In the genomic region with DNA sequence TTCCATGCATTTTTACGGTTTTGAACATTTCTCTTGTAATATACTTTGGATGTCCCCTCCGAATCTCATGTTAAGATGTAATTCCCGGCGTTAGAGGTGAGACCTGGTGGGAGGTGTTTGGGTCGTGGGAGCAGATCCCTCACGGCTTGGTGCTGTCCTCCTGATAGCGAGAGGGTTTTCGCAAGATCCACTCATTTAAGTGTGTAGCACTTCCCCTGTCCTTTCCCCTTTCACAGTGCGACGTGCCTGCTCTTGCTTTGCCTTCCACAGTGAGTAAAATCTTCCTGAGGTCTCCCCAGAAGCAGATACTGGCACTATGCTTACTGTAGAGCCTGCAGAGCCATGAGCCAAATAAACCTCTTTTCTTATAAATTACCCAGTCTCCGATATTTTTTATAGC, we compare ENCODE assay signal across 27 cellular contexts. TPM values are rescaled to one million over a fixed set of nuclear protein-coding genes. Genes with fewer than 3 reads are reported as not detected.
DNase-seq lines count a peak whose midpoint lies in the region; ATAC-seq, FAIRE-seq and TF ChIP-seq lines count a peak whose summit lies in the region.
"Had no signal": no experiment of that assay in that cellular context is flagged by ENCODE, and none has a peak within 500 bp of the region (broad histone marks: within the 10 kb centered on the region; RNA-seq: fewer than 3 reads in every experiment).

No MANE protein-coding gene starts in this region.

- no peak for TF ChIP-seq CTCF in lower lobe of right lung (IDR thresholded peaks at IDR 0.05)
- no peak for TF ChIP-seq CTCF in mammary epithelial cell (conservative IDR thresholded peaks at IDR 0.05 in 1 of 2, IDR thresholded peaks at IDR 0.05 in 1 of 2; ENCODE audit: extremely low read depth in 1 of 2, insufficient read depth in 1 of 2, low read depth in 1 of 2, low read length in 2 of 2)
- no peak for TF ChIP-seq CTCF in D721Med (IDR thresholded peaks at IDR 0.05; ENCODE audit: insufficient read depth, missing control alignments)

- H3K4me1 ChIP-seq in lower lobe of right lung (no peaks in the 10 kb centered on the region), mammary epithelial cell (ENCODE audit: insufficient read depth, low read length) (no peaks in the 10 kb centered on the region)
- H3K4me1 ChIP-seq: colonic mucosa, SJSA1 had no signal

- FAIRE-seq in D721Med (lab: Jason Lieb, UNC) = no peak
- FAIRE-seq: G401.6 had no signal

- no peaks in the 10 kb centered on the region for H3K36me3 ChIP-seq in lower lobe of right lung
- H3K36me3 ChIP-seq in mammary epithelial cell (ENCODE audit: insufficient read depth, low read length) = no peaks in the 10 kb centered on the region
- H3K36me3 ChIP-seq: brain microvascular endothelial cell, colonic mucosa, SJSA1 had no signal

- no TSS peak for BruUV-seq in mammary epithelial cell (replicated peaks; lab: Mats Ljungman, UMichigan)

- in situ Hi-C loops in mammary epithelial cell (cut with MboI; ENCODE audit: low sequenced_read_pairs in 2 of 2) = no loop called here

- no peaks in the 10 kb centered on the region for H3K79me2 ChIP-seq in mammary epithelial cell (ENCODE audit: insufficient read depth, low read length)

- peak overlapping the region; percentile 32 for H3K4me3 Mint-ChIP-seq in activated naive CD4-positive, alpha-beta T cell treated with anti-CD3 and anti-CD28 coated beads, Interleukin-2, amount 50 U/mL, for 24 hours
- no peak overlapping the region for H3K4me3 Mint-ChIP-seq in activated naive CD4-positive, alpha-beta T cell treated with anti-CD3 and anti-CD28 coated beads for 36 hours
- H3K4me3 Mint-ChIP-seq: stimulated activated naive CD8-positive, alpha-beta T cell treated with anti-CD3 and anti-CD28 coated beads, Interleukin-15, amount 100 ng/mL, for 72 hours; type B pancreatic cell had no signal

- intact Hi-C loops in activated naive CD4-positive, alpha-beta T cell treated with anti-CD3 and anti-CD28 coated beads for 36 hours (cut with micrococcal nuclease) = no loop called here
- intact Hi-C loops in lower lobe of right lung (cut with DNase I) (no loop called here), mammary epithelial cell (cut with micrococcal nuclease) (no loop called here)

- no peaks in the 10 kb centered on the region for H3K4me1 Mint-ChIP-seq in activated naive CD4-positive, alpha-beta T cell treated with anti-CD3 and anti-CD28 coated beads, Interleukin-2, amount 50 U/mL, for 24 hours
- H3K4me1 Mint-ChIP-seq in activated naive CD4-positive, alpha-beta T cell treated with anti-CD3 and anti-CD28 coated beads for 36 hours (ENCODE audit: low read depth) = no peaks in the 10 kb centered on the region
- H3K4me1 Mint-ChIP-seq: stimulated activated naive CD8-positive, alpha-beta T cell treated with anti-CD3 and anti-CD28 coated beads, Interleukin-15, amount 100 ng/mL, for 72 hours had no signal

- no peak overlapping the region for H3K9ac ChIP-seq in mammary epithelial cell (ENCODE audit: insufficient read depth, low read length)

- peaks cover 3% of the 10 kb centered on the region for H3K27me3 Mint-ChIP-seq in activated naive CD4-positive, alpha-beta T cell treated with anti-CD3 and anti-CD28 coated beads, Interleukin-2, amount 50 U/mL, for 24 hours
- H3K27me3 Mint-ChIP-seq in activated naive CD4-positive, alpha-beta T cell treated with anti-CD3 and anti-CD28 coated beads for 36 hours (ENCODE audit: low read depth) = peaks cover 3% of the 10 kb centered on the region
- H3K27me3 Mint-ChIP-seq: stimulated activated naive CD8-positive, alpha-beta T cell treated with anti-CD3 and anti-CD28 coated beads, Interleukin-15, amount 100 ng/mL, for 72 hours; type B pancreatic cell had no signal

- CTCF ChIA-PET in activated naive CD4-positive, alpha-beta T cell treated with anti-CD3 and anti-CD28 coated beads for 36 hours (lab: Charles Lee) = no interaction called here
- CTCF ChIA-PET in mammary epithelial cell (lab: Charles Lee; ENCODE audit: low non-redundant PET) = no interaction called here

- H3K4me2 ChIP-seq in mammary epithelial cell (ENCODE audit: insufficient read depth, low read depth, low read length) = no peak overlapping the region

- WGBS in mammary epithelial cell (ENCODE audit: low coverage, missing lambda C conversion rate) = 74% methylated on average over 11 of the region's 11 CpGs

- H3K27me3 ChIP-seq in lower lobe of right lung (ENCODE audit: low read depth) (no peaks in the 10 kb centered on the region), mammary epithelial cell (ENCODE audit: insufficient read depth, low read length) (no peaks in the 10 kb centered on the region)
- H3K27me3 ChIP-seq: brain microvascular endothelial cell, colonic mucosa, SJSA1 had no signal

- H2AFZ ChIP-seq in mammary epithelial cell (ENCODE audit: low read depth, low read length) = no peak overlapping the region

- H3K4me3 ChIP-seq in lower lobe of right lung (peak overlapping the region; percentile 24), mammary epithelial cell (replicated peaks in 1 of 3; ENCODE audit: insufficient read depth in 1 of 3, low read depth in 2 of 3, low read length in 3 of 3) (no peak overlapping the region)
- H3K4me3 ChIP-seq: colonic mucosa, lung, SJSA1 had no signal

- H4K20me1 ChIP-seq in mammary epithelial cell (ENCODE audit: insufficient read depth, low read length) = no peaks in the 10 kb centered on the region

- dilution Hi-C loops in mammary epithelial cell (cut with HindIII; ENCODE audit: low sequenced_read_pairs) = no loop called here

- no peaks in the 10 kb centered on the region for H3K36me3 Mint-ChIP-seq in activated naive CD4-positive, alpha-beta T cell treated with anti-CD3 and anti-CD28 coated beads, Interleukin-2, amount 50 U/mL, for 24 hours
- no peaks in the 10 kb centered on the region for H3K36me3 Mint-ChIP-seq in activated naive CD4-positive, alpha-beta T cell treated with anti-CD3 and anti-CD28 coated beads for 36 hours (ENCODE audit: low read depth)
- H3K36me3 Mint-ChIP-seq: type B pancreatic cell had no signal

- H3K27ac Mint-ChIP-seq in activated naive CD4-positive, alpha-beta T cell treated with anti-CD3 and anti-CD28 coated beads, Interleukin-2, amount 50 U/mL, for 24 hours = no peak overlapping the region
- no peak overlapping the region for H3K27ac Mint-ChIP-seq in activated naive CD4-positive, alpha-beta T cell treated with anti-CD3 and anti-CD28 coated beads for 36 hours
- H3K27ac Mint-ChIP-seq: stimulated activated naive CD8-positive, alpha-beta T cell treated with anti-CD3 and anti-CD28 coated beads, Interleukin-15, amount 100 ng/mL, for 72 hours; type B pancreatic cell had no signal

- H3K9me3 ChIP-seq in lower lobe of right lung (no peaks in the 10 kb centered on the region), mammary epithelial cell (replicated peaks; ENCODE audit: insufficient read depth, low read length) (no peaks in the 10 kb centered on the region)
- H3K9me3 ChIP-seq: colonic mucosa, SJSA1 had no signal

- peaks cover 4% of the 10 kb centered on the region for H3K9me3 Mint-ChIP-seq in activated naive CD4-positive, alpha-beta T cell treated with anti-CD3 and anti-CD28 coated beads, Interleukin-2, amount 50 U/mL, for 24 hours
- peaks cover 1% of the 10 kb centered on the region for H3K9me3 Mint-ChIP-seq in activated naive CD4-positive, alpha-beta T cell treated with anti-CD3 and anti-CD28 coated beads for 36 hours
- H3K9me3 Mint-ChIP-seq: stimulated activated naive CD8-positive, alpha-beta T cell treated with anti-CD3 and anti-CD28 coated beads, Interleukin-15, amount 100 ng/mL, for 72 hours had no signal

- peak in 1 of 2 donors; percentile 51 for ATAC-seq in lower lobe of right lung
- ATAC-seq in GM18868 (IDR thresholded peaks at IDR 0.05; ENCODE audit: unreplicated experiment) = no peak
- ATAC-seq: naive thymus-derived CD8-positive, alpha-beta T cell; stimulated activated naive CD8-positive, alpha-beta T cell treated with anti-CD3 and anti-CD28 coated beads, Interleukin-15, amount 100 ng/mL, for 72 hours had no signal

- H3K27ac ChIP-seq in lower lobe of right lung (peak overlapping the region; percentile 28), mammary epithelial cell (ENCODE audit: insufficient read depth, low read depth, low read length) (no peak overlapping the region)
- H3K27ac ChIP-seq: brain microvascular endothelial cell, colonic mucosa, SJSA1 had no signal

- no peak for DNase-seq in activated naive CD4-positive, alpha-beta T cell treated with anti-CD3 and anti-CD28 coated beads for 36 hours
- DNase-seq in SIG-M5 (lab: John Stamatoyannopoulos, UW) (peak; percentile 10), lower lobe of right lung (no peak), mammary epithelial cell (no peak), D721Med (ENCODE audit: insufficient read length, low spot score) (no peak), RKO (ENCODE audit: low spot score) (no peak)
- DNase-seq: 8988T; activated CD4-positive, CD25-positive, alpha-beta regulatory T cell treated with anti-CD3 and anti-CD28 coated beads, Interleukin-2, amount 50 U/mL, for 72 hours; activated CD8-positive, alpha-beta memory T cell treated with anti-CD3 and anti-CD28 coated beads for 24 hours; brain microvascular endothelial cell; C1 segment of cervical spinal cord; colonic mucosa; head of caudate nucleus; KG1; naive thymus-derived CD8-positive, alpha-beta T cell; NCI-H1105; NCI-H2081 treated with DMSO at 0.1 percent for 48 hours; stimulated activated CD4-positive, alpha-beta T cell treated with anti-CD3 and anti-CD28 coated beads, Interleukin-2, amount 100 ng/mL, for 48 hours; stimulated activated naive CD8-positive, alpha-beta T cell treated with anti-CD3 and anti-CD28 coated beads, Interleukin-15, amount 100 ng/mL, for 72 hours had no signal

RNA-seq across cellular contexts. Expression of gene GPR141, which starts 6.6 kb away (rescaled TPM):
- not detected for total RNA-seq in activated naive CD4-positive, alpha-beta T cell treated with anti-CD3 and anti-CD28 coated beads for 36 hours
- 3.5 TPM for total RNA-seq in lower lobe of right lung
- not detected for total RNA-seq in mammary epithelial cell
- polyA plus RNA-seq in mammary epithelial cell = not detected
- not detected for polyA minus RNA-seq in mammary epithelial cell
- total RNA-seq: naive thymus-derived CD8-positive, alpha-beta T cell; NCI-H460; SJSA1; T-helper 2 cell treated with Interferon-gamma antibody and Interleukin-4, amounts not matched to agents 100 ng/mL and 5 ng/mL, for 36 hours had no signal
